In the genomic region with DNA sequence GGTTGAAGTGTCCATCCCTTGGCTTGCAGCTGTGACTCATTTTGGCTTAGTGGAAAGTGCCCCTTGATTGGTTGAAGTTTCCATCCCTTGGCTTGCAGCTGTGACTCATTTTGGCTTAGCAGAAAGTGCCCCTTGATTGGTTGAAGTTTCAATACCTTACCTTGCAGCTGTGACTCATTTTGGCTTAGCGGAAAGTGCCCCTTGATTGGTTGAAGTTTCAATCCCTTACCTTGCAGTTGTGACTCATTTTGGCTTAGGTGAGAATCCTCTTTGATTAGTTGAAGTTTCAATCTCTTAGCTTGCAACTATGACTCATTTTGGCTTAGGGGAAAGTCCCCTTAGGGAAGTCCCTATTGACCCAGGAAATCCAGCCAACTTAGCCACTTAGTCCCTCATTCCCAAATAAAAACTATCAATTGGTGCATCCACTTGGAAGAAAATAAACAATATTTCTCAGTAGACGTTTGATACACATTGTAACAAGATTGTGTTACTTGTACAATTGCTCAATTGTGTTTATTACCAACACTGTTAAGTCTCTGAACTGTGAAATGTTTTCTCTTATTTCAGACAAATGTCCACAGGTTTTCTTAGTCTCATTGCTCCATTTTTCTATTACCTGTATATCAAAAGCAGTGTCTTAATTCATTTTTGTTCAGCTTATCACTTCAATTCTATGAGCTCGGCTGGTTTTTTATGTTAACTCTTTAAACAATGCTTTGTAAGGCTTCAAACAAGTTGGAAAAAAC, we compare ENCODE assay signal across 8 cellular contexts.
DNase-seq lines count a peak whose midpoint lies in the region; ATAC-seq, FAIRE-seq and TF ChIP-seq lines count a peak whose summit lies in the region.

No MANE protein-coding gene starts in this region.

- no peaks in the 10 kb centered on the region for H3K9me3 ChIP-seq in smooth muscle cell (replicated peaks; ENCODE audit: low read depth)
- H3K9me3 ChIP-seq in tibial artery, result no peaks in the 10 kb centered on the region
- no peaks in the 10 kb centered on the region for H3K9me3 ChIP-seq in ovary

- intact Hi-C loops in tibial artery (cut with DNase I; ENCODE audit: low total_unique reads) (no loop called here), ovary (cut with DNase I) (no loop called here)

- ATAC-seq in HG02884 (IDR thresholded peaks at IDR 0.05; ENCODE audit: unreplicated experiment), result peak; percentile 81

- no peaks in the 10 kb centered on the region for H3K79me2 ChIP-seq in smooth muscle cell (ENCODE audit: low read depth)

- peak overlapping the region; percentile 40 for H3K27ac ChIP-seq in smooth muscle cell (ENCODE audit: low read depth)
- no peak overlapping the region for H3K27ac ChIP-seq in tibial artery
- no peak overlapping the region for H3K27ac ChIP-seq in ovary

- no peak overlapping the region for H3K4me2 ChIP-seq in smooth muscle cell

- H3K4me3 Mint-ChIP-seq in T-helper 1 cell treated with Interleukin-12 subunit alpha and Interleukin-12 subunit beta and Interleukin-4 antibody, amounts not matched to agents 30 μg/mL and 1 μg/mL, for 36 hours, result no peak overlapping the region

- H4K20me1 ChIP-seq in smooth muscle cell (ENCODE audit: low read depth), result no peaks in the 10 kb centered on the region

- H2AFZ ChIP-seq in smooth muscle cell (ENCODE audit: low read depth), result no peak overlapping the region

- TF ChIP-seq CTCF in smooth muscle cell (IDR thresholded peaks at IDR 0.05; ENCODE audit: borderline replicate concordance, insufficient read depth, poor library complexity, severe bottlenecking), result no peak
- no peak for TF ChIP-seq CTCF in tibial artery (IDR thresholded peaks at IDR 0.05)
- no peak for TF ChIP-seq CTCF in ovary (IDR thresholded peaks at IDR 0.05)

- H3K36me3 Mint-ChIP-seq in T-helper 1 cell treated with Interleukin-12 subunit alpha and Interleukin-12 subunit beta and Interleukin-4 antibody, amounts not matched to agents 30 μg/mL and 1 μg/mL, for 36 hours (ENCODE audit: low read depth), result peaks cover 3% of the 10 kb centered on the region

- H3K27ac Mint-ChIP-seq in T-helper 1 cell treated with Interleukin-12 subunit alpha and Interleukin-12 subunit beta and Interleukin-4 antibody, amounts not matched to agents 30 μg/mL and 1 μg/mL, for 36 hours, result peak overlapping the region; percentile 22

- H3K4me1 Mint-ChIP-seq in T-helper 1 cell treated with Interleukin-12 subunit alpha and Interleukin-12 subunit beta and Interleukin-4 antibody, amounts not matched to agents 30 μg/mL and 1 μg/mL, for 36 hours (ENCODE audit: low read depth), result peaks cover 24% of the 10 kb centered on the region

- no peak for TF ChIP-seq EP300 in ovary (IDR thresholded peaks at IDR 0.05)

- DNase-seq in GM19239 (ENCODE audit: insufficient read length, low spot score), result no peak
- DNase-seq in smooth muscle cell (lab: John Stamatoyannopoulos, UW; ENCODE audit: unreplicated experiment), result no peak
- no peak for DNase-seq in tibial artery
- DNase-seq in pons (ENCODE audit: low spot score), result no peak
- no peak for DNase-seq in KG1 (lab: John Stamatoyannopoulos, UW)
- DNase-seq in ovary, result no peak

- H3K36me3 ChIP-seq in smooth muscle cell (ENCODE audit: low read depth), result no peaks in the 10 kb centered on the region
- no peaks in the 10 kb centered on the region for H3K36me3 ChIP-seq in tibial artery
- H3K36me3 ChIP-seq in ovary, result no peaks in the 10 kb centered on the region

- H3K4me1 ChIP-seq in smooth muscle cell (ENCODE audit: low read depth), result no peaks in the 10 kb centered on the region
- no peaks in the 10 kb centered on the region for H3K4me1 ChIP-seq in tibial artery
- no peaks in the 10 kb centered on the region for H3K4me1 ChIP-seq in ovary (ENCODE audit: insufficient read depth)

- peak; percentile 18 for FAIRE-seq in GM19239 (lab: Jason Lieb, UNC)

- H3K4me3 ChIP-seq in smooth muscle cell (no peak overlapping the region), tibial artery (no peak overlapping the region), ovary (no peak overlapping the region)

- no peak overlapping the region for H3K9ac ChIP-seq in smooth muscle cell (ENCODE audit: low read depth)

- no peak for TF ChIP-seq POLR2A in ovary (IDR thresholded peaks at IDR 0.05)

- H3K9me3 Mint-ChIP-seq in T-helper 1 cell treated with Interleukin-12 subunit alpha and Interleukin-12 subunit beta and Interleukin-4 antibody, amounts not matched to agents 30 μg/mL and 1 μg/mL, for 36 hours, result peaks cover 31% of the 10 kb centered on the region

- H3K27me3 Mint-ChIP-seq in T-helper 1 cell treated with Interleukin-12 subunit alpha and Interleukin-12 subunit beta and Interleukin-4 antibody, amounts not matched to agents 30 μg/mL and 1 μg/mL, for 36 hours (ENCODE audit: low read depth), result no peaks in the 10 kb centered on the region

- WGBS in smooth muscle cell (ENCODE audit: low lambda C conversion rate), result 72% methylated on average over 3 of the region's 3 CpGs
- WGBS in ovary, 3 donors, result 41 to 61% (median 56%) methylated on average over 3 of the region's 3 CpGs

- H3K27me3 ChIP-seq in smooth muscle cell (ENCODE audit: low read depth) (no peaks in the 10 kb centered on the region), tibial artery (no peaks in the 10 kb centered on the region), ovary (no peaks in the 10 kb centered on the region)

- no peaks in the 10 kb centered on the region for H3F3A ChIP-seq in smooth muscle cell (ENCODE audit: low read depth)
